Comparison of ENCODE assay signal across 8 cellular contexts in genomic region chr5:17216176-17216973, GRCh38. TPM values are rescaled to one million over a fixed set of nuclear protein-coding genes. Genes with fewer than 3 reads are reported as not detected.
DNase-seq lines count a peak whose midpoint lies in the region; ATAC-seq and TF ChIP-seq lines count a peak whose summit lies in the region.

No MANE protein-coding gene starts in this region.

- DNase-seq in DMS153 (lab: John Stamatoyannopoulos, UW) (peak; percentile 84), HS-5 (ENCODE audit: low read depth) (peak; percentile 84), NCI-H774 (lab: John Stamatoyannopoulos, UW) (peak; percentile 96), activated T-cell treated with anti-CD3 and anti-CD28 coated beads for 48 hours (ENCODE audit: low read depth) (peak; percentile 45), fibroblast of lung (ENCODE audit: low read depth in 2 of 2) (peak; percentile 70 to 85)

- H3K4me2 ChIP-seq in fibroblast of lung (ENCODE audit: extremely low read depth, insufficient read depth, low read length), result peak overlapping the region; percentile 53

- no peak overlapping the region for H3K27ac ChIP-seq in fibroblast of lung (ENCODE audit: insufficient read depth, low read length)
- H3K27ac ChIP-seq in muscle layer of colon (ENCODE audit: low read depth, low read length), result no peak overlapping the region
- peak overlapping the region; percentile 50 for H3K27ac ChIP-seq in temporal lobe (ENCODE audit: low read depth, low read length)

- peak; percentile 41 for ATAC-seq in GM21423 (IDR thresholded peaks at IDR 0.05; ENCODE audit: unreplicated experiment)

- H3K9me3 ChIP-seq in fibroblast of lung (ENCODE audit: control insufficient read depth, insufficient read depth, low read depth, low read length) (no peaks in the 10 kb centered on the region), muscle layer of colon (ENCODE audit: low read length) (no peaks in the 10 kb centered on the region)

- peak overlapping the region; percentile 73 for H2AFZ ChIP-seq in fibroblast of lung (ENCODE audit: low read length)

- H3K27me3 ChIP-seq in fibroblast of lung (ENCODE audit: control insufficient read depth, insufficient read depth, low read length) (no peaks in the 10 kb centered on the region), muscle layer of colon (ENCODE audit: control insufficient read depth in 1 of 2, insufficient read depth in 2 of 2, low read length in 2 of 2) (peaks cover 0 to 17% of the 10 kb centered on the region in 2 donors)

- H3K4me3 ChIP-seq in fibroblast of lung (replicated peaks in 1 of 4; ENCODE audit: control extremely low read depth in 1 of 4, insufficient read depth in 1 of 4, low read depth in 3 of 4, low read length in 4 of 4) (peak overlapping the region; percentile 34 to 62 (median 50)), muscle layer of colon (ENCODE audit: low read depth in 1 of 2, low read length in 2 of 2) (peak overlapping the region; percentile 13 to 56)

- no peaks in the 10 kb centered on the region for H4K20me1 ChIP-seq in fibroblast of lung (ENCODE audit: control insufficient read depth, extremely low read depth, insufficient read depth, low read length)

- no peak overlapping the region for H3K9ac ChIP-seq in fibroblast of lung (ENCODE audit: insufficient read depth, low read length)
- H3K9ac ChIP-seq in muscle layer of colon (ENCODE audit: low read length), result no peak overlapping the region

- TF ChIP-seq CTCF in fibroblast of lung (conservative IDR thresholded peaks at IDR 0.05 in 1 of 2, IDR thresholded peaks at IDR 0.05 in 1 of 2; ENCODE audit: low read depth in 1 of 2, low read length in 2 of 2), result peak; percentile 83 to 87

- peaks cover 39% of the 10 kb centered on the region for H3K79me2 ChIP-seq in fibroblast of lung (ENCODE audit: control insufficient read depth, insufficient read depth, low read length)

- H3K36me3 ChIP-seq in fibroblast of lung (ENCODE audit: control insufficient read depth, insufficient read depth, low read length), result no peaks in the 10 kb centered on the region
- no peaks in the 10 kb centered on the region for H3K36me3 ChIP-seq in muscle layer of colon (ENCODE audit: insufficient read depth, low read length)

- H3K4me1 ChIP-seq in fibroblast of lung (ENCODE audit: control insufficient read depth, extremely low read depth, insufficient read depth, low read length) (no peaks in the 10 kb centered on the region), muscle layer of colon (ENCODE audit: insufficient read depth, low read length) (peaks cover 5% of the 10 kb centered on the region)

RNA-seq across cellular contexts. Expression of gene BASP1, which starts 1.1 kb away (rescaled TPM):
- total RNA-seq in fibroblast of lung (125 and 186 TPM in 2 replicates), temporal lobe (337 TPM)
- polyA plus RNA-seq in fibroblast of lung, result 248 and 265 TPM in 2 replicates
- 186 and 224 TPM in 2 replicates for polyA plus RNA-seq in fibroblast of lung (2012)
- polyA minus RNA-seq in fibroblast of lung (ENCODE audit: low replicate concordance), result 10.7 and 18.5 TPM in 2 replicates

Comparison
In these comparisons a context has a peak if more than half of its experiments do, and no peak if none do; other contexts are left out.
1. DNase-seq: peak in every context shown above with its lines; median percentile 96 in NCI-H774; 84 in DMS153; 84 in HS-5; 78 in fibroblast of lung; 45 in activated T-cell treated with anti-CD3 and anti-CD28 coated beads for 48 hours.